ENCODE assay signal across 3 cellular contexts in genomic region chr17:5130687-5131086, GRCh38. TPM values are rescaled to one million over a fixed set of nuclear protein-coding genes. Genes with fewer than 3 reads are reported as not detected.
"Had no signal": no experiment of that assay in that cellular context is flagged by ENCODE, and none has a peak within 500 bp of the region (broad histone marks: within the 10 kb centered on the region; RNA-seq: fewer than 3 reads in every experiment).

No MANE protein-coding gene starts in this region.

RNA-seq across cellular contexts. Expression of gene USP6, which starts 14.9 kb away (rescaled TPM):
- total RNA-seq: bronchial epithelial cell, dermis blood vessel endothelial cell had no signal

RNA-seq across cellular contexts. Expression of gene ZFP3, which starts 52.4 kb away (rescaled TPM):
- total RNA-seq: astrocyte had no signal
